ENCODE assay signal across 12 cellular contexts in the genomic region with DNA sequence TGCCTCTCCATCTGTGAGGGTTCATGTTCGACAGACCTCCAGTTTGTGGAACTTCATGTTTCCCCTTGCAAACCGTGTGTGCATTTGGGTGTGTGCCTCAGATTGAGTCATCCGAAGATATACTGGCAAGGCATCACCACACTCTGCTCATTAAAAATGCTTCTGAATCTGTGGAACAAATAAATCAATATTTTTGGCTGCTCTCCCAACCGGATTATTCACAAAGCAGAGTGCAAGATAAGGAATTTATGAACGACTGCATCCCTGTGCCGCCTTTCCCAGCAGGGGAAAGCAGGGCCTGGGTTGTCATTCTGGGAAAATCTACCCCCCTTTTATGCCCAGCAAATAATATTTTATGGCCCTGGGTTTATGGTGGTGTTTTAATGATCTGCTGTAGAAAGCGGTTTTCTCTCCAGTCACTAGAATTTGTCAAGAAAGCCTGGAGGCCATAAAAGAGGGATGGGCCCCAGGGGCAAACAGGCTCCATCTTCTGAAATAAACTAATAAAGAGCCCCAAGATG. TPM values are rescaled to one million over a fixed set of nuclear protein-coding genes. Genes with fewer than 3 reads are reported as not detected.
DNase-seq lines count a peak whose midpoint lies in the region; ATAC-seq and TF ChIP-seq lines count a peak whose summit lies in the region.
"Had no signal": no experiment of that assay in that cellular context is flagged by ENCODE, and none has a peak within 500 bp of the region (broad histone marks: within the 10 kb centered on the region; RNA-seq: fewer than 3 reads in every experiment).

No MANE protein-coding gene starts in this region.

- no peak overlapping the region for H3K4me3 ChIP-seq in choroid plexus epithelial cell (ENCODE audit: low read depth, low read length)
- H3K4me3 ChIP-seq: BLaER1 treated with 17β-estradiol and CSF1 and Interleukin-3, amounts not matched to agents 10 nM and 100 nM had no signal

- peaks cover 70% of the 10 kb centered on the region for H3K27me3 Mint-ChIP-seq in neural crest cell (ENCODE audit: low read depth)

- H3K36me3 Mint-ChIP-seq in neural crest cell (ENCODE audit: low read depth) = no peaks in the 10 kb centered on the region

- H3K9me3 Mint-ChIP-seq in neural crest cell = no peaks in the 10 kb centered on the region

- H3K27ac Mint-ChIP-seq in neural crest cell (ENCODE audit: unreplicated experiment) = no peak overlapping the region

- peaks cover 28% of the 10 kb centered on the region for H3K4me1 Mint-ChIP-seq in neural crest cell

- H3K4me3 Mint-ChIP-seq in neural crest cell = peak overlapping the region; percentile 39

- H3K27ac ChIP-seq in C4-2B = peak overlapping the region; percentile 87
- H3K27ac ChIP-seq: BLaER1 treated with 17β-estradiol and CSF1 and Interleukin-3, amounts not matched to agents 10 nM and 100 nM had no signal

- TF ChIP-seq CTCF in C4-2B (conservative IDR thresholded peaks at IDR 0.05) (no peak), choroid plexus epithelial cell (conservative IDR thresholded peaks at IDR 0.05; ENCODE audit: low read depth, low read length) (no peak), neural crest cell (conservative IDR thresholded peaks at IDR 0.05) (no peak)

- ATAC-seq in GM21723 (IDR thresholded peaks at IDR 0.05; ENCODE audit: unreplicated experiment) = no peak

- peak; percentile 92 for DNase-seq in M059J (ENCODE audit: low read depth)
- peak; percentile 66 for DNase-seq in choroid plexus epithelial cell (ENCODE audit: low read depth)
- DNase-seq in neural crest cell (ENCODE audit: low read depth, low spot score) = no peak
- no peak for DNase-seq in NCI-H82 treated with DMSO at 0.1 percent for 48 hours (lab: John Stamatoyannopoulos, UW; ENCODE audit: unreplicated experiment)
- no peak for DNase-seq in NCI-H2171 treated with DMSO at 0.1 percent for 48 hours (lab: John Stamatoyannopoulos, UW)
- DNase-seq in COLO829 (ENCODE audit: low spot score) = no peak
- DNase-seq: activated gamma-delta T cell, cortex of kidney, NCI-H146 had no signal

RNA-seq across cellular contexts. Expression of a gene that starts 4.2 kb away (rescaled TPM):
- total RNA-seq in M059J (2014; rRNA removed; shearing (Covaris generic)) = 92.8 and 113 TPM in 2 replicates
- total RNA-seq in neural crest cell = 14.4 and 14.7 TPM in 2 replicates

Comparison
In these comparisons a context has a peak if more than half of its experiments do, and no peak if none do; other contexts are left out.
1. DNase-seq: peak in M059J (single experiment) and choroid plexus epithelial cell (single experiment); none in neural crest cell (single experiment), NCI-H82 treated with DMSO at 0.1 percent for 48 hours (single experiment), NCI-H2171 treated with DMSO at 0.1 percent for 48 hours (single experiment) and COLO829 (single experiment).